Comparison of ENCODE assay signal across 9 cellular contexts in genomic region chr1:66503841-66504470, GRCh38. TPM values are rescaled to one million over a fixed set of nuclear protein-coding genes. Genes with fewer than 3 reads are reported as not detected.
DNase-seq lines count a peak whose midpoint lies in the region; ATAC-seq lines count a peak whose summit lies in the region.
"Had no signal": no experiment of that assay in that cellular context is flagged by ENCODE, and none has a peak within 500 bp of the region (broad histone marks: within the 10 kb centered on the region; RNA-seq: fewer than 3 reads in every experiment).

No MANE protein-coding gene starts in this region.

- CTCF ChIA-PET in activated CD8-positive, alpha-beta T cell treated with anti-CD3 and anti-CD28 coated beads, Interleukin-2, amount 10 ng/mL, durations not matched to agents 7 days and 5 days (lab: Charles Lee) = interaction anchor here (0.6 to 4.0 kb wide), 25 partner anchors 9 to 1903 kb away, joined by 3 to 23 read pairs (median 4); no protein-coding TSS in a partner anchor

- no peaks in the 10 kb centered on the region for H3K36me3 Mint-ChIP-seq in activated CD8-positive, alpha-beta T cell treated with anti-CD3 and anti-CD28 coated beads, Interleukin-2, amount 10 ng/mL, durations not matched to agents 7 days and 5 days (ENCODE audit: low read depth)

- H3K27me3 Mint-ChIP-seq in activated CD8-positive, alpha-beta T cell treated with anti-CD3 and anti-CD28 coated beads, Interleukin-2, amount 10 ng/mL, durations not matched to agents 7 days and 5 days (ENCODE audit: low read depth) = peaks cover 14% of the 10 kb centered on the region

- POLR2A ChIA-PET in activated CD8-positive, alpha-beta T cell treated with anti-CD3 and anti-CD28 coated beads, Interleukin-2, amount 10 ng/mL, durations not matched to agents 7 days and 5 days (lab: Charles Lee) = no interaction called here

- no peaks in the 10 kb centered on the region for H3K9me3 Mint-ChIP-seq in activated CD8-positive, alpha-beta T cell treated with anti-CD3 and anti-CD28 coated beads, Interleukin-2, amount 10 ng/mL, durations not matched to agents 7 days and 5 days (ENCODE audit: insufficient read depth)

- no peak overlapping the region for H3K27ac Mint-ChIP-seq in activated CD8-positive, alpha-beta T cell treated with anti-CD3 and anti-CD28 coated beads, Interleukin-2, amount 10 ng/mL, durations not matched to agents 7 days and 5 days

- DNase-seq in COR-L47 (lab: John Stamatoyannopoulos, UW) = peak; percentile 31
- DNase-seq in NCI-H446 (lab: John Stamatoyannopoulos, UW) = peak; percentile 45 to 78
- DNase-seq in activated CD8-positive, alpha-beta T cell treated with anti-CD3 and anti-CD28 coated beads, Interleukin-2, amount 10 ng/mL, durations not matched to agents 7 days and 5 days = peak; percentile 50
- peak; percentile 52 for DNase-seq in glomerular visceral epithelial cell (ENCODE audit: extremely low spot score)
- DNase-seq in pulmonary artery endothelial cell (ENCODE audit: low read depth, low spot score) = peak; percentile 40

- peaks cover 7% of the 10 kb centered on the region for H3K4me1 Mint-ChIP-seq in activated CD8-positive, alpha-beta T cell treated with anti-CD3 and anti-CD28 coated beads, Interleukin-2, amount 10 ng/mL, durations not matched to agents 7 days and 5 days (ENCODE audit: low read depth)

- H3K4me3 Mint-ChIP-seq in activated CD8-positive, alpha-beta T cell treated with anti-CD3 and anti-CD28 coated beads, Interleukin-2, amount 10 ng/mL, durations not matched to agents 7 days and 5 days = no peak overlapping the region

- peak; percentile 89 for ATAC-seq in GM19043 (IDR thresholded peaks at IDR 0.05; ENCODE audit: low read depth, unreplicated experiment)
- ATAC-seq in HG03280 (IDR thresholded peaks at IDR 0.05; ENCODE audit: unreplicated experiment) = peak; percentile 81
- ATAC-seq in activated CD8-positive, alpha-beta T cell treated with anti-CD3 and anti-CD28 coated beads, Interleukin-2, amount 10 ng/mL, durations not matched to agents 7 days and 5 days = peak; percentile 61
- no peak for ATAC-seq in HG03135 (IDR thresholded peaks at IDR 0.05; ENCODE audit: unreplicated experiment)

RNA-seq across cellular contexts. Expression of gene SGIP1, which starts 30.0 kb away (rescaled TPM):
- not detected for total RNA-seq in activated CD8-positive, alpha-beta T cell treated with anti-CD3 and anti-CD28 coated beads, Interleukin-2, amount 10 ng/mL, durations not matched to agents 7 days and 5 days
- total RNA-seq in pulmonary artery endothelial cell = 7.7 and 8.7 TPM in 2 replicates
- total RNA-seq: T-helper 2 cell treated with Interferon-gamma antibody and Interleukin-4, amounts not matched to agents 100 ng/mL and 5 ng/mL, for 36 hours had no signal
